In genomic region chr19:35315883-35316282, GRCh38 we compare ENCODE assay signal across 20 cellular contexts. TPM values are rescaled to one million over a fixed set of nuclear protein-coding genes. Genes with fewer than 3 reads are reported as not detected.
"Had no signal": no experiment of that assay in that cellular context is flagged by ENCODE, and none has a peak within 500 bp of the region (broad histone marks: within the 10 kb centered on the region; RNA-seq: fewer than 3 reads in every experiment).

No MANE protein-coding gene starts in this region.

- H3K9me3 ChIP-seq: adrenal gland, colonic mucosa, heart right ventricle, pancreas, transverse colon had no signal

- H3K36me3 Mint-ChIP-seq: activated naive CD4-positive, alpha-beta T cell treated with anti-CD3 and anti-CD28 coated beads, Interleukin-2, amount 10 ng/mL, durations not matched to agents 7 days and 5 days; stimulated activated naive B cell treated with anti-CD40 and anti-IgM and Interleukin-4, amounts not matched to agents 10 μg/mL and 1 μg/mL and 100 μg/mL, for 72 hours had no signal

- ATAC-seq: activated CD4-positive, CD25-positive, alpha-beta regulatory T cell treated with anti-CD3 and anti-CD28 coated beads, Interleukin-2, amount 50 U/mL, for 24 hours; heart right ventricle; left ventricle myocardium superior; stimulated activated naive B cell treated with anti-CD40 and anti-IgM and Interleukin-4, amounts not matched to agents 10 μg/mL and 1 μg/mL and 100 μg/mL, for 72 hours had no signal

- H3K4me3 ChIP-seq: adrenal gland, colonic mucosa, heart right ventricle, pancreas, smooth muscle cell, transverse colon had no signal

- H3K4me2 ChIP-seq: smooth muscle cell had no signal

- H3K27me3 ChIP-seq: adrenal gland, colonic mucosa, heart right ventricle, pancreas, transverse colon had no signal

- H3K4me3 Mint-ChIP-seq: activated naive CD4-positive, alpha-beta T cell treated with anti-CD3 and anti-CD28 coated beads, Interleukin-2, amount 10 ng/mL, durations not matched to agents 7 days and 5 days; stimulated activated naive B cell treated with anti-CD40 and anti-IgM and Interleukin-4, amounts not matched to agents 10 μg/mL and 1 μg/mL and 100 μg/mL, for 72 hours had no signal

- H3K27ac ChIP-seq: adrenal gland, colonic mucosa, heart right ventricle, pancreas, transverse colon had no signal

- H3K36me3 ChIP-seq: adrenal gland, colonic mucosa, heart right ventricle, pancreas, transverse colon had no signal

- H3K9me3 Mint-ChIP-seq: activated naive CD4-positive, alpha-beta T cell treated with anti-CD3 and anti-CD28 coated beads, Interleukin-2, amount 10 ng/mL, durations not matched to agents 7 days and 5 days; activated T-helper 2 cell treated with anti-CD3 and anti-CD28 coated beads, Interferon-gamma antibody, Interleukin-2, Interleukin-4, amounts not matched to agents 10 μg/mL and 5 μg/mL and 100 μg/mL, durations not matched to agents 14 hours and 24 hours and 36 hours; stimulated activated naive B cell treated with anti-CD40 and anti-IgM and Interleukin-4, amounts not matched to agents 10 μg/mL and 1 μg/mL and 100 μg/mL, for 72 hours had no signal

- DNase-seq: activated naive CD4-positive, alpha-beta T cell treated with anti-CD3 and anti-CD28 coated beads, Interleukin-2, amount 10 ng/mL, durations not matched to agents 7 days and 5 days; adrenal gland; caudate nucleus; colonic mucosa; effector CD8-positive, alpha-beta T cell; heart right ventricle; islet precursor cell; left ventricle myocardium superior; mesendoderm; pancreas; stimulated activated naive B cell treated with anti-CD40 and anti-IgM and Interleukin-4, amounts not matched to agents 10 μg/mL and 1 μg/mL and 100 μg/mL, for 72 hours; transverse colon had no signal

- H3K27me3 Mint-ChIP-seq: stimulated activated naive B cell treated with anti-CD40 and anti-IgM and Interleukin-4, amounts not matched to agents 10 μg/mL and 1 μg/mL and 100 μg/mL, for 72 hours had no signal

- H3K4me1 ChIP-seq: colonic mucosa, pancreas, transverse colon had no signal

- H3K27ac Mint-ChIP-seq: activated naive CD4-positive, alpha-beta T cell treated with anti-CD3 and anti-CD28 coated beads, Interleukin-2, amount 10 ng/mL, durations not matched to agents 7 days and 5 days; activated T-helper 2 cell treated with anti-CD3 and anti-CD28 coated beads, Interferon-gamma antibody, Interleukin-2, Interleukin-4, amounts not matched to agents 10 μg/mL and 5 μg/mL and 100 μg/mL, durations not matched to agents 14 hours and 24 hours and 36 hours had no signal

RNA-seq across cellular contexts. Expression of gene CD22, which starts 13.1 kb away (rescaled TPM):
- total RNA-seq: frontal cortex, smooth muscle cell had no signal
- polyA plus RNA-seq: smooth muscle cell had no signal

RNA-seq across cellular contexts. Expression of gene MAG, which starts 23.9 kb away (rescaled TPM):
- total RNA-seq: colonic mucosa, frontal cortex, left ventricle myocardium superior, myocyte, smooth muscle cell, subcutaneous adipose tissue, transverse colon had no signal
- polyA plus RNA-seq: fibroblast of lung, smooth muscle cell had no signal

RNA-seq across cellular contexts. Expression of gene FFAR1, which starts 31.8 kb away (rescaled TPM):
- total RNA-seq: adrenal gland; colonic mucosa; fibroblast of lung; frontal cortex; heart right ventricle; left ventricle myocardium superior; myocyte; smooth muscle cell; subcutaneous adipose tissue; T-helper 2 cell treated with Interferon-gamma antibody and Interleukin-4, amounts not matched to agents 100 ng/mL and 5 ng/mL, for 36 hours had no signal
- polyA plus RNA-seq: fibroblast of lung, heart right ventricle, smooth muscle cell had no signal

RNA-seq across cellular contexts. Expression of gene HAMP, which starts 33.6 kb away (rescaled TPM):
- total RNA-seq: colonic mucosa, fibroblast of lung, frontal cortex, left ventricle myocardium superior, myocyte, smooth muscle cell, subcutaneous adipose tissue, transverse colon had no signal
- polyA plus RNA-seq: fibroblast of lung, smooth muscle cell had no signal

RNA-seq across cellular contexts. Expression of gene FFAR3, which starts 42.4 kb away (rescaled TPM):
- total RNA-seq: fibroblast of lung; frontal cortex; left ventricle myocardium superior; myocyte; smooth muscle cell; T-helper 2 cell treated with Interferon-gamma antibody and Interleukin-4, amounts not matched to agents 100 ng/mL and 5 ng/mL, for 36 hours had no signal
- polyA plus RNA-seq: fibroblast of lung, smooth muscle cell had no signal
